In the genomic region with DNA sequence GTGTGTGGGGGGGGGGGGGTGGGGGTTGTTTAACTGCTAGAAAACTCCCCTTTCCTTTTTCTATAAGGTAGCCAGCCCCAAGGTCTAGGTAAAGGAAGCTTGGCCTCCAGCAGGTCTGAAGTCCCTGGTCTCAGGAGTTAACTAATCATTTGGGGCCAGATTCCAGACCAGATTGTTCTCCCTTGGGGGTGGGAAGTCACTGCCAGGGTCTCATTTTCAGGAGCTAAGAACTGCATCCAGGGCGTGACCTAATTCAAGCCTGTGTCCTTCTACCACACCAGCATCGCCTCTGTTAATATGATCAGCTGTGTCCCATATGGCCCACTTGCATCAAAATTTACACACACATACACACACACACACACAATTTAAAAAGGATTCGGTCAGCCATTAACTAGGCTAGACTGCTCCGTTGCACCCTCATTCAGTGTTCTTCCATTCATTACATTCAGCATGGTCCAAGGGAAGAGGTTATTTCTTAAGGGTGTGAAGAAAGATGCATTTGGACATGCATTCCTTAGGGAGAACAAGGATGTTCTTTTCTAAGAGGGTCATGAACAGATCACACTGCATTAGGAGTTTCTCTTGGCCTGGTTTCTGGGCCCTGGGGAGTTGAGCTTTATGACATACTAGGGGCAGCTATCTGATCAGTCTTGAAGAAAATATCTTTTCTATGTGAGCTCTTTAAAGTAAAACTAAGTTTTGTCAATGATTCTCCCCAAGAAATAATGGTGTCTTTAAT, we compare ENCODE assay signal across 25 cellular contexts.
DNase-seq lines count a peak whose midpoint lies in the region; ATAC-seq and TF ChIP-seq lines count a peak whose summit lies in the region.
"Had no signal": no experiment of that assay in that cellular context is flagged by ENCODE, and none has a peak within 500 bp of the region (broad histone marks: within the 10 kb centered on the region; RNA-seq: fewer than 3 reads in every experiment).

No MANE protein-coding gene starts in this region.

- no peak for ATAC-seq in GM21423 (IDR thresholded peaks at IDR 0.05; ENCODE audit: unreplicated experiment)
- ATAC-seq in HG03571 (IDR thresholded peaks at IDR 0.05; ENCODE audit: unreplicated experiment): no peak
- ATAC-seq: activated CD8-positive, alpha-beta memory T cell treated with anti-CD3 and anti-CD28 coated beads, Interleukin-2, amount 10 ng/mL, durations not matched to agents 7 days and 5 days; activated T-cell treated with anti-CD3 and anti-CD28 coated beads, Interleukin-2, amount 50 U/mL, for 72 hours; stimulated activated naive B cell treated with anti-CD40 and anti-IgM and Interleukin-4, amounts not matched to agents 10 μg/mL and 1 μg/mL and 100 μg/mL, for 72 hours had no signal

- H3K36me3 ChIP-seq in adrenal gland (replicated peaks in 1 of 2) (no peaks in the 10 kb centered on the region), subcutaneous abdominal adipose tissue (ENCODE audit: control insufficient read depth in 5 of 5, insufficient read depth in 5 of 5, low read length in 5 of 5) (no peaks in the 10 kb centered on the region)
- H3K36me3 ChIP-seq: cardiac muscle cell, WERI-Rb-1 had no signal

- TF ChIP-seq CTCF in adrenal gland (IDR thresholded peaks at IDR 0.05): no peak
- TF ChIP-seq CTCF in fibroblast of mammary gland (conservative IDR thresholded peaks at IDR 0.05; ENCODE audit: control insufficient read depth, insufficient read depth, low read depth, low read length): no peak

- no peak for TF ChIP-seq POLR2A in adrenal gland (IDR thresholded peaks at IDR 0.05)

- H3K9ac ChIP-seq in subcutaneous abdominal adipose tissue (ENCODE audit: low read length in 5 of 5): no peak overlapping the region

- H3K4me1 ChIP-seq in adrenal gland (replicated peaks in 1 of 2): no peaks in the 10 kb centered on the region
- H3K4me1 ChIP-seq in subcutaneous abdominal adipose tissue (ENCODE audit: control insufficient read depth in 5 of 5, insufficient read depth in 5 of 5, low read length in 5 of 5): peaks cover 3 to 21% (median 11%) of the 10 kb centered on the region in 5 donors
- H3K4me1 ChIP-seq: Caco-2 had no signal

- H3K4me3 ChIP-seq in adrenal gland (no peak overlapping the region), fibroblast of mammary gland (ENCODE audit: control insufficient read depth, low read depth, low read length) (no peak overlapping the region), subcutaneous abdominal adipose tissue (ENCODE audit: low read depth in 1 of 5, low read length in 5 of 5) (peak overlapping the region in 1 of 5 donors; percentile 2)
- H3K4me3 ChIP-seq: cardiac muscle cell, lung had no signal

- H3K27me3 ChIP-seq in adrenal gland (no peaks in the 10 kb centered on the region), subcutaneous abdominal adipose tissue (ENCODE audit: control insufficient read depth in 5 of 5, insufficient read depth in 4 of 5, low read length in 5 of 5) (no peaks in the 10 kb centered on the region)
- H3K27me3 ChIP-seq: cardiac muscle cell had no signal

- H3K27ac ChIP-seq in adrenal gland (peak overlapping the region in 2 of 5 donors; percentile 28 to 61), subcutaneous abdominal adipose tissue (ENCODE audit: low read depth, low read length) (peak overlapping the region; percentile 63)
- H3K27ac ChIP-seq: cardiac muscle cell, WERI-Rb-1 had no signal

- DNase-seq in adrenal gland (peak in 4 of 7 donors; percentile 2 to 60 (median 12)), fibroblast of mammary gland (ENCODE audit: low read depth) (peak; percentile 74), hepatic stellate cell (ENCODE audit: low spot score) (peak; percentile 0), DMS53 treated with DMSO at 0.1 percent for 48 hours (lab: John Stamatoyannopoulos, UW; ENCODE audit: unreplicated experiment) (no peak), NCI-H524 (lab: John Stamatoyannopoulos, UW) (no peak)
- DNase-seq: activated CD4-positive, alpha-beta T cell treated with anti-CD3 and anti-CD28 coated beads, Interleukin-2, amount 50 U/mL, for 1 hour; activated CD8-positive, alpha-beta memory T cell treated with anti-CD3 and anti-CD28 coated beads, Interleukin-2, amount 10 ng/mL, durations not matched to agents 7 days and 5 days; activated naive CD4-positive, alpha-beta T cell treated with anti-CD3 and anti-CD28 coated beads for 36 hours; activated T-cell treated with anti-CD3 and anti-CD28 coated beads, Interleukin-2, amount 50 U/mL, for 72 hours; Caco-2; HCEC 1CT; NCI-H1105 treated with DMSO at 0.1 percent for 48 hours; NCI-H2029; NCI-H226; NCI-H774; RPMI8226; stimulated activated CD4-positive, alpha-beta T cell treated with anti-CD3 and anti-CD28 coated beads, Interleukin-12 subunit alpha, Interleukin-12 subunit beta, amount 100 ng/mL, for 4 hours; stimulated activated CD4-positive, alpha-beta T cell treated with anti-CD3 and anti-CD28 coated beads, Interleukin-4, amount 100 ng/mL, for 24 hours; stimulated activated naive B cell treated with anti-CD40 and anti-IgM and Interleukin-4, amounts not matched to agents 10 μg/mL and 1 μg/mL and 100 μg/mL, for 72 hours; WERI-Rb-1 had no signal

- intact Hi-C loops in adrenal gland (cut with DNase I): no loop called here

- 71 to 82% (median 78%) methylated on average over 4 of the region's 4 CpGs for WGBS in adrenal gland, 4 donors

- H3K9me3 ChIP-seq in adrenal gland (replicated peaks in 1 of 3) (no peaks in the 10 kb centered on the region), subcutaneous abdominal adipose tissue (ENCODE audit: control insufficient read depth in 5 of 5, low read length in 5 of 5) (no peaks in the 10 kb centered on the region)
- H3K9me3 ChIP-seq: Caco-2 had no signal

Comparison
In these comparisons a context has a peak if more than half of its experiments do, and no peak if none do; other contexts are left out.
1. DNase-seq: peak in adrenal gland (4 of 7), fibroblast of mammary gland (single experiment) and hepatic stellate cell (single experiment); none in DMS53 treated with DMSO at 0.1 percent for 48 hours (single experiment) and NCI-H524 (0 of 2).